ENCODE assay signal across 11 cellular contexts in the genomic region with DNA sequence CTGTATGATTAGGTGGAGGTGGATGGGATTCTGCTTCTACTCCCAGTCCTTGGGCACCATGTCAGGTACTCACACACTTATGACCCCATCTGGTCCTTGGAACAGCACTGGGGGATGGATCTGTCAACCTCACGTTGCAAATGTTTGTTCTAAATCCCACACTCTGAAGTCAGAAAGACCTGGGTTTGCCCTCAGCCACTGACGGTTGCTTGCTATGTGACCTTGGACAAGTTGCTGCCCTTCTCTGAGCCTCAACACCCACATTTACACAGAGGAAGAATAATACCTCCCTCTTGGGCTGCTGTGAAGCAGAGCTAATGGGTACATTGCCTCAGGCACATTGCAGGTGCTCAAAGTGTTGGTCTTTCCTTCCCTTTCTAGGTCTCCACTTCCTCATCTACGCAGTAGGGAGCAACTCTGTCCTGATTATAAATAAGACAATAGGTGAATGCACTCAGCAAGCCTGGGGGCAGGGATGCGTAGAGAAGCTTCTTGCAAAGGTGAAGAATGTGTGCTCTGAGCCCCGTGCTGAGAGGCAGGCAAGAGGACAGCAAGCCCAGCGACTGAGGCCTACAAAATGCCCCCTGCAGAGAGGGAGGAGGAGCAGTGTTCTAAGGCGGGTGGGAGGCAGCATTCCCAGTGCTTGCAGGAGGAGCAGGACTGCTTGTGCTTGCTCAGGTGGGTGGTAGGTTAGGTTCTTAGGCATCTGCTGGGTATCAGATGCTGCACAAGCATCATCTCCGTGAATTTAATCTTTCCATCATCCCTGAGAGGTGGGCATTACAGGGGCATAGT. TPM values are rescaled to one million over a fixed set of nuclear protein-coding genes. Genes with fewer than 3 reads are reported as not detected.
"Had no signal": no experiment of that assay in that cellular context is flagged by ENCODE, and none has a peak within 500 bp of the region (broad histone marks: within the 10 kb centered on the region; RNA-seq: fewer than 3 reads in every experiment).

No MANE protein-coding gene starts in this region.

RNA-seq across cellular contexts. Expression of gene KCNJ18, which starts 21.8 kb away (rescaled TPM):
- total RNA-seq: activated CD4-positive, alpha-beta memory T cell treated with anti-CD3 and anti-CD28 coated beads, Interleukin-2, amount 10 ng/mL, durations not matched to agents 7 days and 5 days; activated CD4-positive, alpha-beta T cell treated with anti-CD3 and anti-CD28 coated beads for 36 hours; activated CD8-positive, alpha-beta memory T cell treated with anti-CD3 and anti-CD28 coated beads for 36 hours; activated naive CD8-positive, alpha-beta T cell treated with anti-CD3 and anti-CD28 coated beads, Interleukin-2, amount 10 ng/mL, durations not matched to agents 7 days and 5 days; adrenal gland; cardiac septum; MCF 10A; Right ventricle myocardium superior; SJCRH30; T-helper 2 cell treated with Interferon-gamma antibody and Interleukin-4, amounts not matched to agents 100 ng/mL and 5 ng/mL, for 36 hours had no signal
- polyA plus RNA-seq: adrenal gland, SK-N-SH had no signal
